8 cellular contexts compared by ENCODE assay signal in genomic region chr1:165828103-165828558, GRCh38. TPM values are rescaled to one million over a fixed set of nuclear protein-coding genes. Genes with fewer than 3 reads are reported as not detected.
DNase-seq lines count a peak whose midpoint lies in the region; ATAC-seq and TF ChIP-seq lines count a peak whose summit lies in the region.

No MANE protein-coding gene starts in this region.

- WGBS in gastroesophageal sphincter (ENCODE audit: low coverage in 1 of 2), 2 donors: 0% methylated on average over 2 of the region's 43 CpGs

- no peak for TF ChIP-seq POLR2A in gastroesophageal sphincter (IDR thresholded peaks at IDR 0.05)

- BruUV-seq in PC-3 (replicated peaks; lab: Mats Ljungman, UMichigan): no TSS peak

- H3K9me2 ChIP-seq in PC-3 (replicated peaks; ENCODE audit: low read length): no peaks in the 10 kb centered on the region

- peak overlapping the region; percentile 92 for H3K4me3 Mint-ChIP-seq in osteocyte (ENCODE audit: unreplicated experiment)

- TF ChIP-seq CTCF in PC-3 (conservative IDR thresholded peaks at IDR 0.05; ENCODE audit: low read depth, low read length) (0 out of 2 replicates have a peak, but pooled peaks have one; percentile 25), gastroesophageal sphincter (IDR thresholded peaks at IDR 0.05) (peak in 1 of 4 experiments; percentile 17), osteocyte (IDR thresholded peaks at IDR 0.05) (peak; percentile 4)

- H3K36me3 Mint-ChIP-seq in osteocyte (ENCODE audit: unreplicated experiment): peaks cover under 1% of the 10 kb centered on the region

- H3K4me3 ChIP-seq in PC-3 (ENCODE audit: low read length) (peak overlapping the region; percentile 88), gastroesophageal sphincter (peak overlapping the region; percentile 47 to 90)

- CTCF ChIA-PET in PC-3 (lab: Charles Lee): interaction anchor here (0.6 kb wide), 1 partner anchor 28 kb away, joined by 5 read pairs; no protein-coding TSS in a partner anchor

- peaks cover 26% of the 10 kb centered on the region for H3K4me1 Mint-ChIP-seq in osteocyte (ENCODE audit: unreplicated experiment)

- H3F3A ChIP-seq in PC-3 (ENCODE audit: low read length, unreplicated experiment): no peaks in the 10 kb centered on the region

- no peaks in the 10 kb centered on the region for H3K27me3 Mint-ChIP-seq in osteocyte (ENCODE audit: unreplicated experiment)

- H4K20me1 ChIP-seq in PC-3 (ENCODE audit: low read length): peaks cover 37% of the 10 kb centered on the region

- peak overlapping the region; percentile 77 for H2AFZ ChIP-seq in PC-3 (ENCODE audit: low read length)

- no peaks in the 10 kb centered on the region for H3K9me3 Mint-ChIP-seq in osteocyte (ENCODE audit: unreplicated experiment)

- H3K9ac ChIP-seq in PC-3 (ENCODE audit: low read length): peak overlapping the region; percentile 92

- H3K9me3 ChIP-seq in PC-3 (ENCODE audit: low read length) (no peaks in the 10 kb centered on the region), gastroesophageal sphincter (no peaks in the 10 kb centered on the region)

- ATAC-seq in GM19324 (IDR thresholded peaks at IDR 0.05; ENCODE audit: low FRiP score, unreplicated experiment): peak; percentile 48
- peak; percentile 37 for ATAC-seq in HG03439 (IDR thresholded peaks at IDR 0.05; ENCODE audit: unreplicated experiment)
- peak; percentile 57 for ATAC-seq in PC-3
- ATAC-seq in gastroesophageal sphincter: peak; percentile 23

- H3K4me1 ChIP-seq in PC-3 (ENCODE audit: insufficient read depth, low read length) (peaks cover 16% of the 10 kb centered on the region), gastroesophageal sphincter (peaks cover 0 to 25% (median 11%) of the 10 kb centered on the region in 3 donors)

- DNase-seq in COLO668 (lab: John Stamatoyannopoulos, UW; ENCODE audit: unreplicated experiment) (peak; percentile 88), PC-3 (peak; percentile 55), osteocyte (ENCODE audit: extremely low spot score, unreplicated experiment) (peak; percentile 85), ureter (ENCODE audit: low spot score) (peak; percentile 53)
- DNase-seq in activated T-helper 9 cell treated with anti-CD3 and anti-CD28 coated beads, Interleukin-2, amount 50 U/mL, for 16 hours (ENCODE audit: low read depth): peak; percentile 28

- H3K27ac ChIP-seq in PC-3 (ENCODE audit: low read length): peak overlapping the region; percentile 76
- peak overlapping the region; percentile 48 to 95 (median 92) for H3K27ac ChIP-seq in gastroesophageal sphincter

- no peak for TF ChIP-seq EP300 in gastroesophageal sphincter (IDR thresholded peaks at IDR 0.05)

- no peaks in the 10 kb centered on the region for H3K36me3 ChIP-seq in PC-3 (ENCODE audit: low read depth, low read length)
- H3K36me3 ChIP-seq in gastroesophageal sphincter: no peaks in the 10 kb centered on the region

- POLR2A ChIA-PET in PC-3 (lab: Charles Lee; ENCODE audit: unreplicated experiment): interaction anchor here (0.6 kb wide), 2 partner anchors 14 to 59 kb away, joined by 3 to 4 read pairs; partner anchors contain the start of gene TMCO1

- intact Hi-C loops in PC-3 (cut with micrococcal nuclease): loop anchor here (2.0 to 10.0 kb wide), 3 partner anchors 54 to 193 kb away; partner anchors contain the start of gene MGST3

- peaks cover 61% of the 10 kb centered on the region for H3K79me2 ChIP-seq in PC-3 (ENCODE audit: low read length)

- H3K27me3 ChIP-seq in PC-3 (ENCODE audit: low read length) (no peaks in the 10 kb centered on the region), gastroesophageal sphincter (no peaks in the 10 kb centered on the region)

- peak overlapping the region; percentile 92 for H3K27ac Mint-ChIP-seq in osteocyte (ENCODE audit: unreplicated experiment)

- H3K4me2 ChIP-seq in PC-3 (ENCODE audit: low read length): peak overlapping the region; percentile 90

RNA-seq across cellular contexts. Expression of gene UCK2, which starts 0.7 kb away (rescaled TPM):
- 193 and 209 TPM in 2 replicates for total RNA-seq in PC-3 (2014; rRNA removed)
- 10 to 100 TPM; 20.9 to 30.4 (median 29.2) TPM for total RNA-seq in gastroesophageal sphincter
- 49.8 and 50.1 TPM in 2 replicates for total RNA-seq in osteocyte
- 44.7 TPM for total RNA-seq in ureter

RNA-seq across cellular contexts. Expression of gene TMCO1, which starts 59.5 kb away (rescaled TPM):
- total RNA-seq in PC-3 (2014; rRNA removed): 63.7 and 80.6 TPM in 2 replicates
- total RNA-seq in gastroesophageal sphincter: 10 to 100 TPM; 33.2 to 57.7 (median 40.2) TPM
- 101 and 103 TPM in 2 replicates for total RNA-seq in osteocyte
- 92.4 TPM for total RNA-seq in ureter

Comparison
In these comparisons a context has a peak if more than half of its experiments do, and no peak if none do; other contexts are left out.
1. Peak in every context shown above with its lines: DNase-seq, ATAC-seq, H3K4me3 ChIP-seq and H3K27ac ChIP-seq.
2. DNase-seq: peak in every context shown above with its lines; median percentile 88 in COLO668; 85 in osteocyte; 55 in PC-3; 53 in ureter; 28 in activated T-helper 9 cell treated with anti-CD3 and anti-CD28 coated beads, Interleukin-2, amount 50 U/mL, for 16 hours.